23 cellular contexts compared by ENCODE assay signal in genomic region chr19:43802216-43802951, GRCh38. TPM values are rescaled to one million over a fixed set of nuclear protein-coding genes. Genes with fewer than 3 reads are reported as not detected.
A peak's percentile ranks its signal among the peaks of the same experiment; 100 is the strongest.
DNase-seq lines count a peak whose midpoint lies in the region; ATAC-seq and TF ChIP-seq lines count a peak whose summit lies in the region.
"Had no signal": no experiment of that assay in that cellular context is flagged by ENCODE, and none has a peak within 500 bp of the region (broad histone marks: within the 10 kb centered on the region; RNA-seq: fewer than 3 reads in every experiment).

Gene LYPD5, minus strand, starts transcription at chr19:43802447. Its CDS starts 67 bp downstream, at chr19:43802380.

- no peaks in the 10 kb centered on the region for H3K79me2 ChIP-seq in neural progenitor cell (ENCODE audit: low read depth)

- peaks cover 0 to 4% (median 0%) of the 10 kb centered on the region in 7 donors for H3K9me3 Mint-ChIP-seq in CD4-positive, CD25-positive, alpha-beta regulatory T cell
- peaks cover 2% of the 10 kb centered on the region for H3K9me3 Mint-ChIP-seq in neural progenitor cell
- H3K9me3 Mint-ChIP-seq: HFFc6 had no signal

- peaks cover 0 to 16% (median 0%) of the 10 kb centered on the region in 4 donors for H3K4me1 Mint-ChIP-seq in CD4-positive, CD25-positive, alpha-beta regulatory T cell
- H3K4me1 Mint-ChIP-seq in neural progenitor cell = no peaks in the 10 kb centered on the region

- intact Hi-C loops in vagina (cut with DNase I) = no loop called here

- H2AFZ ChIP-seq in neural progenitor cell (replicated peaks) = no peak within 1 kb of the TSS

- H3K27ac ChIP-seq in CD4-positive, CD25-positive, alpha-beta regulatory T cell (ENCODE audit: insufficient read depth, low read length, poor library complexity, severe bottlenecking) = no peak within 1 kb of the TSS
- H3K27ac ChIP-seq in coronary artery = no peak within 1 kb of the TSS
- H3K27ac ChIP-seq in neural progenitor cell = no peak within 1 kb of the TSS
- H3K27ac ChIP-seq in vagina = no peak within 1 kb of the TSS
- H3K27ac ChIP-seq: A549, BLaER1, KMS-11 had no signal

- no peak for ATAC-seq in CD4-positive, CD25-positive, alpha-beta regulatory T cell (ENCODE audit: low read depth in 2 of 2)
- no peak for ATAC-seq in GM19351 (IDR thresholded peaks at IDR 0.05; ENCODE audit: unreplicated experiment)
- ATAC-seq: A549, GM12878, HepG2 had no signal

- H4K20me1 ChIP-seq in neural progenitor cell (ENCODE audit: low read depth) = no peaks in the 10 kb centered on the region
- H4K20me1 ChIP-seq: BLaER1 had no signal

- H3K4me3 Mint-ChIP-seq in CD4-positive, CD25-positive, alpha-beta regulatory T cell = no peak within 1 kb of the TSS
- H3K4me3 Mint-ChIP-seq in neural progenitor cell = peak within 1 kb of the TSS; percentile 24
- H3K4me3 Mint-ChIP-seq: HFFc6 had no signal

- peak within 1 kb of the TSS; percentile 16 to 65 (median 40) for H3K27ac Mint-ChIP-seq in CD4-positive, CD25-positive, alpha-beta regulatory T cell
- no peak within 1 kb of the TSS for H3K27ac Mint-ChIP-seq in neural progenitor cell
- H3K27ac Mint-ChIP-seq: HFFc6 had no signal

- no peak for DNase-seq in CD4-positive, CD25-positive, alpha-beta regulatory T cell
- peak; percentile 49 for DNase-seq in coronary artery (ENCODE audit: low spot score)
- DNase-seq in neural progenitor cell (ENCODE audit: low spot score) = no peak
- DNase-seq in stimulated activated CD8-positive, alpha-beta memory T cell treated with anti-CD3 and anti-CD28 coated beads, Interleukin-4, amount 100 ng/mL, for 48 hours = no peak
- no peak for DNase-seq in vagina (ENCODE audit: extremely low spot score in 2 of 2)
- DNase-seq: CD8-positive, alpha-beta memory T cell; DMS53; EL; HFFc6; NCI-H1417; NCI-H187 treated with DMSO at 0.1 percent for 48 hours; NCI-H2227 treated with DMSO at 0.1 percent for 48 hours; NCI-H510A treated with DMSO at 0.1 percent for 48 hours; NCI-H774; OCI-M1; SHP77 treated with DMSO at 0.1 percent for 48 hours had no signal

- peaks cover 28% of the 10 kb centered on the region for H3K27me3 Mint-ChIP-seq in CD4-positive, CD25-positive, alpha-beta regulatory T cell
- peaks cover 35% of the 10 kb centered on the region for H3K27me3 Mint-ChIP-seq in neural progenitor cell (ENCODE audit: insufficient read depth, low read depth)

- no peaks in the 10 kb centered on the region for H3K9me3 ChIP-seq in CD4-positive, CD25-positive, alpha-beta regulatory T cell (ENCODE audit: control insufficient read depth in 2 of 2, low read length in 2 of 2)
- H3K9me3 ChIP-seq in neural progenitor cell (ENCODE audit: low read depth) (no peaks in the 10 kb centered on the region), vagina (no peaks in the 10 kb centered on the region)
- H3K9me3 ChIP-seq: A549, BLaER1 had no signal

- peaks cover 9% of the 10 kb centered on the region for H3K4me1 ChIP-seq in CD4-positive, CD25-positive, alpha-beta regulatory T cell (ENCODE audit: control insufficient read depth, insufficient read depth, low read length, poor library complexity, severe bottlenecking)
- H3K4me1 ChIP-seq in neural progenitor cell = no peaks in the 10 kb centered on the region
- H3K4me1 ChIP-seq in vagina = peaks cover 10% of the 10 kb centered on the region

- no peaks in the 10 kb centered on the region for H3K27me3 ChIP-seq in CD4-positive, CD25-positive, alpha-beta regulatory T cell (ENCODE audit: control insufficient read depth, insufficient read depth, low read length)
- H3K27me3 ChIP-seq in neural progenitor cell (peaks cover 42% of the 10 kb centered on the region), vagina (no peaks in the 10 kb centered on the region)
- H3K27me3 ChIP-seq: BLaER1 had no signal

- no peaks in the 10 kb centered on the region for H3F3A ChIP-seq in neural progenitor cell (ENCODE audit: low read depth)

- no peak within 1 kb of the TSS for H3K9ac ChIP-seq in neural progenitor cell
- H3K9ac ChIP-seq: BLaER1, KMS-11 had no signal

- no peak within 1 kb of the TSS for H3K4me2 ChIP-seq in neural progenitor cell
- H3K4me2 ChIP-seq: A549, BLaER1, KMS-11 had no signal

- H3K36me3 ChIP-seq in CD4-positive, CD25-positive, alpha-beta regulatory T cell (ENCODE audit: control insufficient read depth, insufficient read depth, low read length) = no peaks in the 10 kb centered on the region
- H3K36me3 ChIP-seq in neural progenitor cell (no peaks in the 10 kb centered on the region), vagina (no peaks in the 10 kb centered on the region)
- H3K36me3 ChIP-seq: BLaER1 had no signal

- H3K4me3 ChIP-seq in CD4-positive, CD25-positive, alpha-beta regulatory T cell (ENCODE audit: low read depth, low read length) = no peak within 1 kb of the TSS
- no peak within 1 kb of the TSS for H3K4me3 ChIP-seq in coronary artery
- no peak within 1 kb of the TSS for H3K4me3 ChIP-seq in neural progenitor cell
- no peak within 1 kb of the TSS for H3K4me3 ChIP-seq in vagina
- H3K4me3 ChIP-seq: A549, BLaER1, GM12878 had no signal

- no peaks in the 10 kb centered on the region for H3K36me3 Mint-ChIP-seq in CD4-positive, CD25-positive, alpha-beta regulatory T cell
- no peaks in the 10 kb centered on the region for H3K36me3 Mint-ChIP-seq in neural progenitor cell
- H3K36me3 Mint-ChIP-seq: CD8-positive, alpha-beta memory T cell had no signal

- no peak for TF ChIP-seq CTCF in coronary artery (IDR thresholded peaks at IDR 0.05)
- TF ChIP-seq CTCF in neural progenitor cell (IDR thresholded peaks at IDR 0.05) = no peak
- no peak for TF ChIP-seq CTCF in vagina (IDR thresholded peaks at IDR 0.05)

- TF ChIP-seq POLR2A in vagina (IDR thresholded peaks at IDR 0.05) = no peak

TF ChIP-seq in PFSK-1, 5 proteins besides CTCF, POLR2A, EP300 and RAD21:
- TF ChIP-seq TAF1 (IDR thresholded peaks at IDR 0.05; ENCODE audit: borderline replicate concordance, insufficient read depth, low read length) (no peak), REST (IDR thresholded peaks at IDR 0.05; ENCODE audit: insufficient read depth in 1 of 2, low read depth in 2 of 2, low read length in 2 of 2) (peak; percentile 27 to 65; a peak in 1 of 4 replicates)

RNA-seq across cellular contexts. Expression of gene LYPD5, which starts in this region (rescaled TPM):
- total RNA-seq in CD4-positive, CD25-positive, alpha-beta regulatory T cell = not detected
- polyA plus RNA-seq in CD4-positive, CD25-positive, alpha-beta regulatory T cell = under 1 TPM in 1 of 4 donors, not detected in 3; 0.60 TPM
- 0.55 TPM for polyA plus RNA-seq in PFSK-1 (2012; ENCODE audit: insufficient read length, low read depth)
- 0.12 TPM in 1 of 2 replicates, not detected in the other for total RNA-seq in neural progenitor cell (ENCODE audit: low replicate concordance)
- total RNA-seq in vagina = 3.7 TPM
- total RNA-seq: HepG2 had no signal
- polyA plus RNA-seq: CD8-positive, alpha-beta memory T cell; HepG2 had no signal
